In the genomic region with DNA sequence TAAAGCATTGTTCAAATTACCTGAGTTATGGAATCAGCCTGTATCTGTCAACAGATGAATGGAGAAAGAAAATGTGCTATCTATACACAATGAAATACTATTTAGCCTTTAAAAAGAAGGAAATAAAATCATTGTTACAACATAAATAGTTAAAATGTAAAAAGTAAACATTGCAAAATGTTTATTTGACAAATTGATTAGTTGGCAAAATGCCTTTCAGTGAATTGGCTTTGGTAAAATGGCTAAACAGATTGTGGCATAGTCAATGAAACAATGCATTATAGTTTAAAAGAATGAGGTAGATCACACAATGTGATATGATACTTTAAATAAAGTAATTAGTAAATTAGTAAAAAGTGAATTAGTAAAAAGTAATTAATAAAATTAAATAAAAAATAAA, we compare ENCODE assay signal across 1 cellular context.
TF ChIP-seq lines count a peak whose summit lies in the region.

No MANE protein-coding gene starts in this region.

TF ChIP-seq in GM12878, 131 proteins besides CTCF, POLR2A, EP300 and RAD21 (continued from another document):
- TF ChIP-seq, protein P1, sequence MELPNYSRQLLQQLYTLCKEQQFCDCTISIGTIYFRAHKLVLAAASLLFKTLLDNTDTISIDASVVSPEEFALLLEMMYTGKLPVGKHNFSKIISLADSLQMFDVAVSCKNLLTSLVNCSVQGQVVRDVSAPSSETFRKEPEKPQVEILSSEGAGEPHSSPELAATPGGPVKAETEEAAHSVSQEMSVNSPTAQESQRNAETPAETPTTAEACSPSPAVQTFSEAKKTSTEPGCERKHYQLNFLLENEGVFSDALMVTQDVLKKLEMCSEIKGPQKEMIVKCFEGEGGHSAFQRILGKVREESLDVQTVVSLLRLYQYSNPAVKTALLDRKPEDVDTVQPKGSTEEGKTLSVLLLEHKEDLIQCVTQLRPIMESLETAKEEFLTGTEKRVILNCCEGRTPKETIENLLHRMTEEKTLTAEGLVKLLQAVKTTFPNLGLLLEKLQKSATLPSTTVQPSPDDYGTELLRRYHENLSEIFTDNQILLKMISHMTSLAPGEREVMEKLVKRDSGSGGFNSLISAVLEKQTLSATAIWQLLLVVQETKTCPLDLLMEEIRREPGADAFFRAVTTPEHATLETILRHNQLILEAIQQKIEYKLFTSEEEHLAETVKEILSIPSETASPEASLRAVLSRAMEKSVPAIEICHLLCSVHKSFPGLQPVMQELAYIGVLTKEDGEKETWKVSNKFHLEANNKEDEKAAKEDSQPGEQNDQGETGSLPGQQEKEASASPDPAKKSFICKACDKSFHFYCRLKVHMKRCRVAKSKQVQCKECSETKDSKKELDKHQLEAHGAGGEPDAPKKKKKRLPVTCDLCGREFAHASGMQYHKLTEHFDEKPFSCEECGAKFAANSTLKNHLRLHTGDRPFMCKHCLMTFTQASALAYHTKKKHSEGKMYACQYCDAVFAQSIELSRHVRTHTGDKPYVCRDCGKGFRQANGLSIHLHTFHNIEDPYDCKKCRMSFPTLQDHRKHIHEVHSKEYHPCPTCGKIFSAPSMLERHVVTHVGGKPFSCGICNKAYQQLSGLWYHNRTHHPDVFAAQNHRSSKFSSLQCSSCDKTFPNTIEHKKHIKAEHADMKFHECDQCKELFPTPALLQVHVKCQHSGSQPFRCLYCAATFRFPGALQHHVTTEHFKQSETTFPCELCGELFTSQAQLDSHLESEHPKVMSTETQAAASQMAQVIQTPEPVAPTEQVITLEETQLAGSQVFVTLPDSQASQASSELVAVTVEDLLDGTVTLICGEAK (IDR thresholded peaks at IDR 0.05; ENCODE audit: borderline replicate concordance): no peak
- TF ChIP-seq FOXM1 (IDR thresholded peaks at IDR 0.05; ENCODE audit: low read depth, low read length) (no peak), CHD4 (IDR thresholded peaks at IDR 0.05) (no peak), CBX3 (IDR thresholded peaks at IDR 0.05; ENCODE audit: borderline replicate concordance, low read depth) (no peak), HDAC2 (IDR thresholded peaks at IDR 0.05) (no peak), RELA (IDR thresholded peaks at IDR 0.05; ENCODE audit: borderline replicate concordance, partially characterized antibody) (no peak)
